8 cellular contexts compared by ENCODE assay signal in the genomic region with DNA sequence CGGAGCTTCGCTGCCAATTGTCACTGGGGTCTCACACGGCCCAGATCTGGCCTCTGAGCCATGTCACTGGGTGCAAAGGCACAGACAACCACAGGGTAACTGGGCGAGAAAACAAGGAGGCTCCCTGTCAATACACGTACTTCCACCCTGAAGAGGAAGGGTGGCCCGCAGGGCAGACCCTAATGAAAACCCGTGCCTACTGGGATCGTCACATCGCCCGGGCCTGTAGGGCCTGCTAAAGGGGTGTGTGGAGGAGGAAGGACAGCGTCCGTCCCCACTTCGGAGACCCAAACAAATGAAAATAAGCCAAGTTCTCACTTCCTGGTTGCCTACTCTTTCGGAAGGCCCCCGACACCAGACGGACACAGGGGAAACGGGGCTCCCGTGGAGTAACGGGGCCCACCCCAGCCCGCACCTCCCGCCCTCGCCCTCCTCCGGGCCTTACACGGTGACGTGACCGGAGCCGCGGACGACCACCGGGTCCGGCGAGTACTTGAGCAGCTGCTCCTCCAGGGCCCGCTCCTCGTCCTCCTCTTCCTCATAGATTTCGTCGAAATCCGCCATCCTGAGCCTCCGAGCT. TPM values are rescaled to one million over a fixed set of nuclear protein-coding genes. Genes with fewer than 3 reads are reported as not detected.
DNase-seq lines count a peak whose midpoint lies in the region; ATAC-seq, FAIRE-seq and TF ChIP-seq lines count a peak whose summit lies in the region.

No MANE protein-coding gene starts in this region.

- TF ChIP-seq CTCF in SK-N-SH (IDR thresholded peaks at IDR 0.05), result no peak

- under 1% methylated on average over 31 of the region's 38 CpGs for WGBS in SK-N-SH (ENCODE audit: low lambda C conversion rate)
- WGBS in small intestine, 3 donors, result 0 to 1% (median 1%) methylated on average over 33 to 38 of the region's 38 CpGs

- H3K36me3 ChIP-seq in ACC112 (ENCODE audit: insufficient read depth, low read length), result no peaks in the 10 kb centered on the region
- peaks cover 16 to 26% of the 10 kb centered on the region in 2 experiments for H3K36me3 ChIP-seq in SK-N-SH (replicated peaks in 1 of 2; ENCODE audit: control insufficient read depth in 1 of 2, insufficient read depth in 2 of 2, low read length in 1 of 2)
- no peaks in the 10 kb centered on the region for H3K36me3 ChIP-seq in iPS-18a (ENCODE audit: control insufficient read depth, low read depth, low read length)
- no peaks in the 10 kb centered on the region for H3K36me3 ChIP-seq in small intestine (ENCODE audit: control insufficient read depth in 2 of 2, insufficient read depth in 2 of 2, low read length in 2 of 2)

- peak; percentile 22 for ATAC-seq in HG03066 (IDR thresholded peaks at IDR 0.05; ENCODE audit: low read depth, unreplicated experiment)

- H3K27ac ChIP-seq in ACC112 (ENCODE audit: low read depth, low read length), result peak overlapping the region; percentile 100
- H3K27ac ChIP-seq in SK-N-SH (ENCODE audit: low read depth in 2 of 2, low read length in 1 of 2), result peak overlapping the region; percentile 93
- H3K27ac ChIP-seq in iPS-18a (ENCODE audit: low read length), result no peak overlapping the region
- peak overlapping the region; percentile 92 to 99 for H3K27ac ChIP-seq in small intestine (ENCODE audit: low read depth in 1 of 2, low read length in 1 of 2)

- H3K4me3 ChIP-seq in ACC112 (ENCODE audit: low read depth, low read length) (peak overlapping the region; percentile 89), SK-N-SH (ENCODE audit: low read depth in 2 of 2, low read length in 1 of 2) (peak overlapping the region; percentile 95 to 97), iPS-18a (ENCODE audit: low read length) (peak overlapping the region; percentile 88), small intestine (ENCODE audit: low read depth in 1 of 2, low read length in 2 of 2) (peak overlapping the region; percentile 88 to 96)

- peaks cover 39% of the 10 kb centered on the region for H3F3A ChIP-seq in SK-N-SH (replicated peaks; ENCODE audit: insufficient read depth)

- no peak for TF ChIP-seq RAD21 in SK-N-SH (IDR thresholded peaks at IDR 0.05; ENCODE audit: low read length)

- TF ChIP-seq POLR2A in GM18526 (IDR thresholded peaks at IDR 0.05; ENCODE audit: extremely low read depth, insufficient read length), result peak; percentile 10

- CTCF ChIA-PET in SK-N-SH (lab: Yijun Ruan, JAX), result interaction anchor here (0.6 to 2.2 kb wide), 3 partner anchors 22 to 1048 kb away, joined by 3 to 6 read pairs (median 5); no protein-coding TSS in a partner anchor

- no peak overlapping the region for H2AFZ ChIP-seq in ACC112 (ENCODE audit: low read length, unreplicated experiment)
- no peak overlapping the region; the same call in 1 of the 2 replicates for H2AFZ ChIP-seq in SK-N-SH (ENCODE audit: low read depth)

- H3K79me2 ChIP-seq in ACC112 (ENCODE audit: control insufficient read depth, insufficient read depth, low read length, unreplicated experiment), result peaks cover 54% of the 10 kb centered on the region
- peaks cover 56% of the 10 kb centered on the region for H3K79me2 ChIP-seq in SK-N-SH (ENCODE audit: insufficient read depth)

- FAIRE-seq in small intestine (lab: Jason Lieb, UNC), result no peak

- H3K4me1 ChIP-seq in ACC112 (ENCODE audit: control insufficient read depth, insufficient read depth, low read length, unreplicated experiment), result peaks cover 55% of the 10 kb centered on the region
- peaks cover 23 to 24% of the 10 kb centered on the region in 2 experiments for H3K4me1 ChIP-seq in SK-N-SH (ENCODE audit: control insufficient read depth in 1 of 2, insufficient read depth in 2 of 2, low read depth in 1 of 2, low read length in 1 of 2)
- peaks cover 26% of the 10 kb centered on the region for H3K4me1 ChIP-seq in iPS-18a (ENCODE audit: control insufficient read depth, low read depth, low read length)
- H3K4me1 ChIP-seq in small intestine (ENCODE audit: control insufficient read depth in 2 of 2, insufficient read depth in 1 of 2, low read depth in 1 of 2, low read length in 1 of 2), result peaks cover 2 to 9% of the 10 kb centered on the region in 2 donors

- DNase-seq in SK-N-SH, result peak; percentile 47
- DNase-seq in astrocyte of the hippocampus (ENCODE audit: low read depth, low spot score), result peak; percentile 56
- DNase-seq in small intestine, result peak; percentile 28
- no peak for DNase-seq in foreskin melanocyte

- no peak for TF ChIP-seq EP300 in SK-N-SH (IDR thresholded peaks at IDR 0.05; ENCODE audit: borderline replicate concordance in 1 of 2, low read depth in 1 of 2, low read length in 1 of 2)

- H3K9me3 ChIP-seq in SK-N-SH, result no peaks in the 10 kb centered on the region
- H3K9me3 ChIP-seq in iPS-18a (ENCODE audit: control insufficient read depth, low read depth, low read length), result no peaks in the 10 kb centered on the region
- no peaks in the 10 kb centered on the region for H3K9me3 ChIP-seq in small intestine (ENCODE audit: control insufficient read depth, low read depth)

- H3K9ac ChIP-seq in SK-N-SH (peak overlapping the region; percentile 99), iPS-18a (ENCODE audit: low read length) (peak overlapping the region; percentile 82)

- H3K4me2 ChIP-seq in SK-N-SH, result peak overlapping the region; percentile 93

- H4K20me1 ChIP-seq in SK-N-SH (ENCODE audit: insufficient read depth), result peaks cover 37% of the 10 kb centered on the region

- POLR2A ChIA-PET in SK-N-SH (lab: Yijun Ruan, JAX), result interaction anchor here (0.6 kb wide), 1 partner anchor 1078 kb away, joined by 3 read pairs; no protein-coding TSS in a partner anchor

- no peaks in the 10 kb centered on the region for H3K27me3 ChIP-seq in ACC112 (ENCODE audit: insufficient read depth, low read length)
- no peaks in the 10 kb centered on the region for H3K27me3 ChIP-seq in SK-N-SH (ENCODE audit: insufficient read depth)
- H3K27me3 ChIP-seq in iPS-18a (ENCODE audit: control insufficient read depth, insufficient read depth, low read length), result peaks cover 7% of the 10 kb centered on the region
- no peaks in the 10 kb centered on the region for H3K27me3 ChIP-seq in small intestine (ENCODE audit: control insufficient read depth in 2 of 2, insufficient read depth in 2 of 2, low read length in 2 of 2)

- H3K9me2 ChIP-seq in SK-N-SH, result no peaks in the 10 kb centered on the region

TF ChIP-seq in SK-N-SH, 30 proteins besides CTCF, POLR2A, EP300 and RAD21:
- peak; percentile 57; the same call in 1 of the 2 replicates for TF ChIP-seq MXI1 (IDR thresholded peaks at IDR 0.05; ENCODE audit: low read depth, low read length)
- TF ChIP-seq NRF1 (IDR thresholded peaks at IDR 0.05; ENCODE audit: low read depth, low read length), result no peak
- TF ChIP-seq ELF1 (IDR thresholded peaks at IDR 0.05), result 0 out of 2 replicates have a peak, but pooled peaks have one; percentile 6
- TF ChIP-seq FOSL2 (IDR thresholded peaks at IDR 0.05; ENCODE audit: borderline replicate concordance, low read depth), result no peak
- no peak for TF ChIP-seq GATA2 (CRISPR knock-in tag; IDR thresholded peaks at IDR 0.05)
- TF ChIP-seq FOXM1 (IDR thresholded peaks at IDR 0.05; ENCODE audit: low read depth), result no peak
- TF ChIP-seq FOXJ3 (CRISPR knock-in tag; IDR thresholded peaks at IDR 0.05), result no peak
- TF ChIP-seq, protein P1, sequence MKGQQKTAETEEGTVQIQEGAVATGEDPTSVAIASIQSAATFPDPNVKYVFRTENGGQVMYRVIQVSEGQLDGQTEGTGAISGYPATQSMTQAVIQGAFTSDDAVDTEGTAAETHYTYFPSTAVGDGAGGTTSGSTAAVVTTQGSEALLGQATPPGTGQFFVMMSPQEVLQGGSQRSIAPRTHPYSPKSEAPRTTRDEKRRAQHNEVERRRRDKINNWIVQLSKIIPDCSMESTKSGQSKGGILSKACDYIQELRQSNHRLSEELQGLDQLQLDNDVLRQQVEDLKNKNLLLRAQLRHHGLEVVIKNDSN (IDR thresholded peaks at IDR 0.05; ENCODE audit: borderline replicate concordance, low read depth), result no peak
- TF ChIP-seq, protein P2, sequence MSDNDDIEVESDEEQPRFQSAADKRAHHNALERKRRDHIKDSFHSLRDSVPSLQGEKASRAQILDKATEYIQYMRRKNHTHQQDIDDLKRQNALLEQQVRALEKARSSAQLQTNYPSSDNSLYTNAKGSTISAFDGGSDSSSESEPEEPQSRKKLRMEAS (IDR thresholded peaks at IDR 0.05; ENCODE audit: low read depth), result no peak
- no peak for TF ChIP-seq EZH2phosphoT487 (IDR thresholded peaks at IDR 0.05; ENCODE audit: borderline replicate concordance, low read depth)
- no peak for TF ChIP-seq TEAD4 (IDR thresholded peaks at IDR 0.05; ENCODE audit: borderline replicate concordance, insufficient read depth)
- TF ChIP-seq, protein P3, sequence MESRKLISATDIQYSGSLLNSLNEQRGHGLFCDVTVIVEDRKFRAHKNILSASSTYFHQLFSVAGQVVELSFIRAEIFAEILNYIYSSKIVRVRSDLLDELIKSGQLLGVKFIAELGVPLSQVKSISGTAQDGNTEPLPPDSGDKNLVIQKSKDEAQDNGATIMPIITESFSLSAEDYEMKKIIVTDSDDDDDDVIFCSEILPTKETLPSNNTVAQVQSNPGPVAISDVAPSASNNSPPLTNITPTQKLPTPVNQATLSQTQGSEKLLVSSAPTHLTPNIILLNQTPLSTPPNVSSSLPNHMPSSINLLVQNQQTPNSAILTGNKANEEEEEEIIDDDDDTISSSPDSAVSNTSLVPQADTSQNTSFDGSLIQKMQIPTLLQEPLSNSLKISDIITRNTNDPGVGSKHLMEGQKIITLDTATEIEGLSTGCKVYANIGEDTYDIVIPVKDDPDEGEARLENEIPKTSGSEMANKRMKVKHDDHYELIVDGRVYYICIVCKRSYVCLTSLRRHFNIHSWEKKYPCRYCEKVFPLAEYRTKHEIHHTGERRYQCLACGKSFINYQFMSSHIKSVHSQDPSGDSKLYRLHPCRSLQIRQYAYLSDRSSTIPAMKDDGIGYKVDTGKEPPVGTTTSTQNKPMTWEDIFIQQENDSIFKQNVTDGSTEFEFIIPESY (IDR thresholded peaks at IDR 0.05; ENCODE audit: borderline replicate concordance, low read depth), result no peak
- no peak for TF ChIP-seq CHD2 (IDR thresholded peaks at IDR 0.05; ENCODE audit: low read length, partially characterized antibody)

RNA-seq across cellular contexts. Expression of a gene that starts 0.6 kb away (rescaled TPM):
- 24.1 and 26.8 TPM in 2 replicates for polyA plus RNA-seq in SK-N-SH (2012; rRNA removed)
- polyA plus RNA-seq in SK-N-SH (2012; cell fraction: cytosol; rRNA removed), result 26.7 and 33.2 TPM in 2 replicates
- 14.1 and 14.5 TPM in 2 replicates for polyA plus RNA-seq in SK-N-SH (2012; cell fraction: nucleus; rRNA removed)
- polyA plus RNA-seq in small intestine, result 10 to 100 TPM; 12.5 to 20.7 (median 18.9) TPM

RNA-seq across cellular contexts. Expression of a gene that starts 36.1 kb away (rescaled TPM):
- polyA plus RNA-seq in SK-N-SH (2012; rRNA removed) (0.02 and 0.41 TPM in 2 replicates), small intestine (not detected)
- 0.21 TPM in 1 of 2 replicates, not detected in the other for polyA plus RNA-seq in SK-N-SH (2012; cell fraction: cytosol; rRNA removed)
- polyA plus RNA-seq in SK-N-SH (2012; cell fraction: nucleus; rRNA removed), result 0.06 TPM in 1 of 2 replicates, not detected in the other
